Comparison of ENCODE assay signal across 24 cellular contexts in the genomic region with DNA sequence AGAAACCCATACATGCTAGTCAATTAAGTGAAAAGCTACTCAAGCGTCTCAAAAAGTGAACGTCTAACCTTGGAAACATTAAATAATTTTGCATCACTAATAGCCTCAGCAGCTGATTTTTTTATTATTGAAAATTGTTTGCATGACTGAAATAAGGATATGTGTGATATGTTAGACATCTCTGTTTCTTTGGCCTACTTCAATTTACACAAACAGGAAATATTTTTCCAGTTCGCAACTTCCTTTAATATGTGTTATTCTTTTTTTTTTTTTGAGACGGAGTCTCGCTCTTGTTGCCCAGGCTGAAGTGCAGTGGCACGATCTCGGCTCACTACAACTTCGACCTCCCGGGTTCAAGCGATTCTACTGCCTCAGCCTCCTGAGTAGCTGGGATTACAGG. TPM values are rescaled to one million over a fixed set of nuclear protein-coding genes. Genes with fewer than 3 reads are reported as not detected.
A peak's percentile ranks its signal among the peaks of the same experiment; 100 is the strongest.
DNase-seq lines count a peak whose midpoint lies in the region; ATAC-seq and TF ChIP-seq lines count a peak whose summit lies in the region.
"Had no signal": no experiment of that assay in that cellular context is flagged by ENCODE, and none has a peak within 500 bp of the region (broad histone marks: within the 10 kb centered on the region; RNA-seq: fewer than 3 reads in every experiment).

No MANE protein-coding gene starts in this region.

- ATAC-seq in GM18498 (IDR thresholded peaks at IDR 0.05; ENCODE audit: unreplicated experiment) (no peak), GM21423 (IDR thresholded peaks at IDR 0.05; ENCODE audit: unreplicated experiment) (no peak)
- ATAC-seq: CD8-positive, alpha-beta T cell; GM23338 had no signal

- no peak overlapping the region for H3K4me3 Mint-ChIP-seq in HFFc6
- H3K4me3 Mint-ChIP-seq: CD8-positive, alpha-beta T cell; GM23338; H9 had no signal

- H3K9me3 Mint-ChIP-seq in HFFc6: no peaks in the 10 kb centered on the region
- H3K9me3 Mint-ChIP-seq: CD8-positive, alpha-beta T cell; GM23338; H9 had no signal

- no peak overlapping the region for H3K4me2 ChIP-seq in parathyroid adenoma (ENCODE audit: low read length)
- H3K4me2 ChIP-seq: GM23338 had no signal

- H3K4me3 ChIP-seq in brain microvascular endothelial cell (ENCODE audit: low read depth, low read length): no peak overlapping the region
- no peak overlapping the region for H3K4me3 ChIP-seq in fibroblast of pulmonary artery (replicated peaks; ENCODE audit: low read depth, low read length)
- no peak overlapping the region for H3K4me3 ChIP-seq in parathyroid adenoma (ENCODE audit: low read depth, low read length)
- H3K4me3 ChIP-seq: BLaER1 treated with 17β-estradiol and CSF1 and Interleukin-3, amounts not matched to agents 10 nM and 100 nM; GM23338; MG63; SJSA1 had no signal

- H3K27ac ChIP-seq in brain microvascular endothelial cell: peak overlapping the region; percentile 89
- H3K27ac ChIP-seq in parathyroid adenoma: no peak overlapping the region
- H3K27ac ChIP-seq: BLaER1 treated with 17β-estradiol and CSF1 and Interleukin-3, amounts not matched to agents 10 nM and 100 nM; SJSA1 had no signal

- in situ Hi-C loops in brain microvascular endothelial cell (cut with HindIII; ENCODE audit: low pct_ligation_motif_present, low sequenced_read_pairs): no loop called here

- no peaks in the 10 kb centered on the region for H3K36me3 Mint-ChIP-seq in HFFc6 (ENCODE audit: low read depth)

- no peak overlapping the region for H3K9ac ChIP-seq in parathyroid adenoma
- H3K9ac ChIP-seq: BLaER1 treated with 17β-estradiol and CSF1 and Interleukin-3, amounts not matched to agents 10 nM and 100 nM had no signal

- H3K27ac Mint-ChIP-seq in HFFc6: peak overlapping the region; percentile 69
- H3K27ac Mint-ChIP-seq: CD8-positive, alpha-beta T cell; GM23338; H9 had no signal

- H3K4me1 Mint-ChIP-seq in HFFc6 (ENCODE audit: low read depth): peaks cover 26% of the 10 kb centered on the region

- peaks cover 7% of the 10 kb centered on the region for H3K4me1 ChIP-seq in parathyroid adenoma
- H3K4me1 ChIP-seq: Caco-2 had no signal

- H3K27me3 ChIP-seq in brain microvascular endothelial cell (replicated peaks) (no peaks in the 10 kb centered on the region), parathyroid adenoma (ENCODE audit: control insufficient read depth, insufficient read depth, low read length) (no peaks in the 10 kb centered on the region)
- H3K27me3 ChIP-seq: BLaER1 treated with 17β-estradiol and CSF1 and Interleukin-3, amounts not matched to agents 10 nM and 100 nM; MG63; SJSA1 had no signal

- H2AFZ ChIP-seq in parathyroid adenoma: peak overlapping the region; percentile 43
- H2AFZ ChIP-seq: GM23338 had no signal

- no peaks in the 10 kb centered on the region for H3K36me3 ChIP-seq in brain microvascular endothelial cell (replicated peaks)
- H3K36me3 ChIP-seq in parathyroid adenoma (ENCODE audit: control insufficient read depth, insufficient read depth, low read length): no peaks in the 10 kb centered on the region
- H3K36me3 ChIP-seq: MG63, SJSA1 had no signal

- H3K79me2 ChIP-seq in parathyroid adenoma: no peaks in the 10 kb centered on the region

- no peaks in the 10 kb centered on the region for H3K27me3 Mint-ChIP-seq in HFFc6 (ENCODE audit: insufficient read depth)

- no peaks in the 10 kb centered on the region for H3K9me3 ChIP-seq in parathyroid adenoma (ENCODE audit: control insufficient read depth, low read length)
- H3K9me3 ChIP-seq: BLaER1 treated with 17β-estradiol and CSF1 and Interleukin-3, amounts not matched to agents 10 nM and 100 nM; Caco-2; MG63; SJSA1 had no signal

- DNase-seq in HFFc6 (no peak), brain microvascular endothelial cell (no peak), fibroblast of pulmonary artery (ENCODE audit: low read depth) (peak; percentile 23), C1 segment of cervical spinal cord (lab: John Stamatoyannopoulos, UW) (no peak)
- no peak for DNase-seq in activated CD8-positive, alpha-beta memory T cell treated with anti-CD3 and anti-CD28 coated beads, Interleukin-2, amount 50 U/mL, for 48 hours
- DNase-seq: AML-193; Caco-2; CD8-positive, alpha-beta T cell; DMS79 treated with DMSO at 0.1 percent for 48 hours; H9; KBM-7; MG63; NCI-H2029 treated with DMSO at 0.1 percent for 48 hours; NCI-H446 treated with DMSO at 0.1 percent for 48 hours; NCI-H526; NCI-H82; Right ventricle myocardium superior; RPMI8226 had no signal

- TF ChIP-seq CTCF in HFFc6 (IDR thresholded peaks at IDR 0.05) (no peak), brain microvascular endothelial cell (IDR thresholded peaks at IDR 0.05; ENCODE audit: low read depth, low read length, missing control alignments) (no peak), fibroblast of pulmonary artery (IDR thresholded peaks at IDR 0.05; ENCODE audit: low read length, missing control alignments) (no peak), parathyroid adenoma (IDR thresholded peaks at IDR 0.05) (no peak)

RNA-seq across cellular contexts. Expression of gene EFCAB11, which starts 27.1 kb away (rescaled TPM):
- total RNA-seq in HFFc6 (2021; fragmentation: NEBNext Ultra II Directional; extraction: Animal tissue kit (Norgen Biotek cat#: 25700)): 1 to 10 TPM; 6.6 to 8.4 (median 6.9) TPM

RNA-seq across cellular contexts. Expression of gene TDP1, which starts 28.3 kb away (rescaled TPM):
- 10 to 100 TPM; 20.3 to 28.3 (median 23.3) TPM for total RNA-seq in HFFc6 (2021; fragmentation: NEBNext Ultra II Directional; extraction: Animal tissue kit (Norgen Biotek cat#: 25700))
